ENCODE assay signal across 23 cellular contexts in the genomic region with DNA sequence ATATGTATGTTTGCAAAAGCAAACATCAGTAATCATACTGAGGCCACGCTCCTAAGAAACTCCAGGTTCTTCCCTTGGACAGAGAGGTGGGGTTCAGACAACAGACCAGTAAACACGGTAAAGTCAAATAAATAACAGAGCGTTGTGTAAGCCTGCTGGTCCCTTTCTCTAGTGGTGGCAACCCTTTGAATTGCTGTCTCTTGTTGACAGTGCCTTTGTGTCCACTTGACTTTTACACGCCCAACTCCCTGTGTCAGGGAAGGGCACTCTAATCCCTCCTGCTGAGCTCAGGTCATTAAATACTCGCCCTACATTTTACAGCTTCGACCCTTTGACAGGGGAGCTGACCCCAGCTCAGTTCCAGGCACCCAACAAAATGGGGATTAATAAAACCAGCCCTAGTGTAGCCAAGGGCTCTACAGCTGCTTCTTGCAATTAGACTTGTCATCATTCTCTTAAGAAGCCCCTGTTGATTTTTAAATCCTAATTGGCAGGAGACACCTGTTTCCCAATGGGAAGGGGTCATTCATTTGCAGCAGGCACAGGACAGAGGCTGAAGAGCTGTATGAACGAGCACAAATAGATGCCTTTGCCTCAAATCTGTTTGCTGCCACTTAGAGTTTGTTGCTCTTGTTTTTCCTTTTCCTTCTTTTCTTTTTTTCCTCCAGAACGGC.
DNase-seq lines count a peak whose midpoint lies in the region; ATAC-seq and TF ChIP-seq lines count a peak whose summit lies in the region.
"Had no signal": no experiment of that assay in that cellular context is flagged by ENCODE, and none has a peak within 500 bp of the region (broad histone marks: within the 10 kb centered on the region; RNA-seq: fewer than 3 reads in every experiment).

No MANE protein-coding gene starts in this region.

- H4K20me1 ChIP-seq in neural progenitor cell (ENCODE audit: low read depth), result no peaks in the 10 kb centered on the region

- H3K4me1 ChIP-seq in neural progenitor cell, result peaks cover 52% of the 10 kb centered on the region
- H3K4me1 ChIP-seq: foreskin keratinocyte, vagina had no signal

- CTCF ChIA-PET in WTC11 (lab: Charles Lee), result interaction anchor here (0.7 to 1.4 kb wide), 5 partner anchors 95 to 719 kb away, joined by 3 to 5 read pairs (median 3); no protein-coding TSS in a partner anchor

- peak; percentile 44 for DNase-seq in DMS53 treated with DMSO at 0.1 percent for 48 hours (lab: John Stamatoyannopoulos, UW; ENCODE audit: unreplicated experiment)
- peak; percentile 47 for DNase-seq in NCI-H1092 treated with DMSO at 0.1 percent for 48 hours (lab: John Stamatoyannopoulos, UW)
- no peak for DNase-seq in WTC11 (ENCODE audit: low spot score)
- DNase-seq in neural progenitor cell (ENCODE audit: low spot score), result peak; percentile 93
- no peak for DNase-seq in mucosa of gallbladder (ENCODE audit: low spot score)
- DNase-seq: activated CD4-positive, alpha-beta T cell treated with anti-CD3 and anti-CD28 coated beads for 48 hours; activated naive CD8-positive, alpha-beta T cell treated with anti-CD3 and anti-CD28 coated beads for 36 hours; dorsolateral prefrontal cortex; erythroblast; foreskin keratinocyte; GDM1; NCI-H1694 treated with DMSO at 0.1 percent for 48 hours; NCI-H226; stimulated activated CD4-positive, alpha-beta T cell treated with anti-CD3 and anti-CD28 coated beads, Interleukin-2, amount 100 ng/mL, for 48 hours; stimulated activated naive B cell treated with anti-CD40 and anti-IgM and Interleukin-4, amounts not matched to agents 10 μg/mL and 1 μg/mL and 100 μg/mL, for 72 hours had no signal

- H3K27ac Mint-ChIP-seq in WTC11 (no peak overlapping the region), neural progenitor cell (no peak overlapping the region)
- H3K27ac Mint-ChIP-seq: activated naive CD8-positive, alpha-beta T cell treated with anti-CD3 and anti-CD28 coated beads for 36 hours; stimulated activated naive B cell treated with anti-CD40 and anti-IgM and Interleukin-4, amounts not matched to agents 10 μg/mL and 1 μg/mL and 100 μg/mL, for 72 hours; T-helper 1 cell treated with Interleukin-12 subunit alpha and Interleukin-12 subunit beta and Interleukin-4 antibody, amounts not matched to agents 30 μg/mL and 1 μg/mL, for 36 hours had no signal

- H3K27me3 ChIP-seq in neural progenitor cell, result no peaks in the 10 kb centered on the region
- H3K27me3 ChIP-seq: neutrophil, vagina had no signal

- peak overlapping the region; percentile 73 for H3K4me2 ChIP-seq in neural progenitor cell

- H3K4me3 Mint-ChIP-seq in WTC11 (no peak overlapping the region), neural progenitor cell (no peak overlapping the region)
- H3K4me3 Mint-ChIP-seq: activated naive CD8-positive, alpha-beta T cell treated with anti-CD3 and anti-CD28 coated beads for 36 hours; CD14-positive monocyte; central memory CD8-positive, alpha-beta T cell; stimulated activated naive B cell treated with anti-CD40 and anti-IgM and Interleukin-4, amounts not matched to agents 10 μg/mL and 1 μg/mL and 100 μg/mL, for 72 hours; T-helper 1 cell treated with Interleukin-12 subunit alpha and Interleukin-12 subunit beta and Interleukin-4 antibody, amounts not matched to agents 30 μg/mL and 1 μg/mL, for 36 hours had no signal

- no peak for TF ChIP-seq CTCF in WTC11 (IDR thresholded peaks at IDR 0.05)
- TF ChIP-seq CTCF in neural progenitor cell (IDR thresholded peaks at IDR 0.05), result no peak

- peak overlapping the region; percentile 29 for H3K4me3 ChIP-seq in neural progenitor cell
- H3K4me3 ChIP-seq: dorsolateral prefrontal cortex, vagina had no signal

- H3K9ac ChIP-seq in neural progenitor cell, result no peak overlapping the region

- no peak overlapping the region for H2AFZ ChIP-seq in neural progenitor cell (replicated peaks)

- no peaks in the 10 kb centered on the region for H3K36me3 ChIP-seq in neural progenitor cell
- H3K36me3 ChIP-seq: neutrophil, vagina had no signal

- peaks cover 37% of the 10 kb centered on the region for H3F3A ChIP-seq in neural progenitor cell (ENCODE audit: low read depth)

- peaks cover 25% of the 10 kb centered on the region for H3K4me1 Mint-ChIP-seq in WTC11
- H3K4me1 Mint-ChIP-seq in neural progenitor cell, result peaks cover 39% of the 10 kb centered on the region
- H3K4me1 Mint-ChIP-seq: activated naive CD8-positive, alpha-beta T cell treated with anti-CD3 and anti-CD28 coated beads for 36 hours; CD14-positive monocyte; central memory CD8-positive, alpha-beta T cell had no signal

- H3K27me3 Mint-ChIP-seq in WTC11 (ENCODE audit: low read depth) (no peaks in the 10 kb centered on the region), neural progenitor cell (ENCODE audit: insufficient read depth, low read depth) (peaks cover 31% of the 10 kb centered on the region)

- ATAC-seq in WTC11 (peak; percentile 14), GM18520 (IDR thresholded peaks at IDR 0.05; ENCODE audit: unreplicated experiment) (no peak), HG03520 (IDR thresholded peaks at IDR 0.05; ENCODE audit: unreplicated experiment) (no peak), HG02973 (IDR thresholded peaks at IDR 0.05; ENCODE audit: unreplicated experiment) (no peak)
- ATAC-seq: foreskin keratinocyte had no signal

- POLR2A ChIA-PET in WTC11 (lab: Charles Lee), result no interaction called here

- H3K9me3 Mint-ChIP-seq in WTC11 (no peaks in the 10 kb centered on the region), neural progenitor cell (no peaks in the 10 kb centered on the region)
- H3K9me3 Mint-ChIP-seq: activated naive CD8-positive, alpha-beta T cell treated with anti-CD3 and anti-CD28 coated beads for 36 hours; CD14-positive monocyte; central memory CD8-positive, alpha-beta T cell; stimulated activated naive B cell treated with anti-CD40 and anti-IgM and Interleukin-4, amounts not matched to agents 10 μg/mL and 1 μg/mL and 100 μg/mL, for 72 hours; T-helper 1 cell treated with Interleukin-12 subunit alpha and Interleukin-12 subunit beta and Interleukin-4 antibody, amounts not matched to agents 30 μg/mL and 1 μg/mL, for 36 hours had no signal

- no peaks in the 10 kb centered on the region for H3K9me3 ChIP-seq in neural progenitor cell (ENCODE audit: low read depth)
- H3K9me3 ChIP-seq: neutrophil, vagina had no signal

- peak overlapping the region; percentile 95 for H3K27ac ChIP-seq in neural progenitor cell
- H3K27ac ChIP-seq: dorsolateral prefrontal cortex, foreskin keratinocyte, neutrophil, vagina had no signal

- no peaks in the 10 kb centered on the region for H3K36me3 Mint-ChIP-seq in WTC11
- no peaks in the 10 kb centered on the region for H3K36me3 Mint-ChIP-seq in neural progenitor cell
- H3K36me3 Mint-ChIP-seq: activated naive CD8-positive, alpha-beta T cell treated with anti-CD3 and anti-CD28 coated beads for 36 hours; CD14-positive monocyte; stimulated activated naive B cell treated with anti-CD40 and anti-IgM and Interleukin-4, amounts not matched to agents 10 μg/mL and 1 μg/mL and 100 μg/mL, for 72 hours had no signal

- no peaks in the 10 kb centered on the region for H3K79me2 ChIP-seq in neural progenitor cell (ENCODE audit: low read depth)

TF ChIP-seq in WTC11, 78 proteins besides CTCF, POLR2A, EP300 and RAD21 (continues in another document):
- TF ChIP-seq, protein P1, sequence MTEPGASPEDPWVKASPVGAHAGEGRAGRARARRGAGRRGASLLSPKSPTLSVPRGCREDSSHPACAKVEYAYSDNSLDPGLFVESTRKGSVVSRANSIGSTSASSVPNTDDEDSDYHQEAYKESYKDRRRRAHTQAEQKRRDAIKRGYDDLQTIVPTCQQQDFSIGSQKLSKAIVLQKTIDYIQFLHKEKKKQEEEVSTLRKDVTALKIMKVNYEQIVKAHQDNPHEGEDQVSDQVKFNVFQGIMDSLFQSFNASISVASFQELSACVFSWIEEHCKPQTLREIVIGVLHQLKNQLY (CRISPR knock-in tag; IDR thresholded peaks at IDR 0.05), result no peak
- TF ChIP-seq FOXP1 (CRISPR knock-in tag; IDR thresholded peaks at IDR 0.05; ENCODE audit: borderline replicate concordance) (no peak), SOX15 (CRISPR knock-in tag; IDR thresholded peaks at IDR 0.05) (no peak), FOXK1 (CRISPR knock-in tag; IDR thresholded peaks at IDR 0.05) (no peak), GABPB1 (CRISPR knock-in tag; IDR thresholded peaks at IDR 0.05) (no peak)
- TF ChIP-seq, protein P2, sequence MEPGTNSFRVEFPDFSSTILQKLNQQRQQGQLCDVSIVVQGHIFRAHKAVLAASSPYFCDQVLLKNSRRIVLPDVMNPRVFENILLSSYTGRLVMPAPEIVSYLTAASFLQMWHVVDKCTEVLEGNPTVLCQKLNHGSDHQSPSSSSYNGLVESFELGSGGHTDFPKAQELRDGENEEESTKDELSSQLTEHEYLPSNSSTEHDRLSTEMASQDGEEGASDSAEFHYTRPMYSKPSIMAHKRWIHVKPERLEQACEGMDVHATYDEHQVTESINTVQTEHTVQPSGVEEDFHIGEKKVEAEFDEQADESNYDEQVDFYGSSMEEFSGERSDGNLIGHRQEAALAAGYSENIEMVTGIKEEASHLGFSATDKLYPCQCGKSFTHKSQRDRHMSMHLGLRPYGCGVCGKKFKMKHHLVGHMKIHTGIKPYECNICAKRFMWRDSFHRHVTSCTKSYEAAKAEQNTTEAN (CRISPR knock-in tag; IDR thresholded peaks at IDR 0.05), result no peak
- TF ChIP-seq, protein P3, sequence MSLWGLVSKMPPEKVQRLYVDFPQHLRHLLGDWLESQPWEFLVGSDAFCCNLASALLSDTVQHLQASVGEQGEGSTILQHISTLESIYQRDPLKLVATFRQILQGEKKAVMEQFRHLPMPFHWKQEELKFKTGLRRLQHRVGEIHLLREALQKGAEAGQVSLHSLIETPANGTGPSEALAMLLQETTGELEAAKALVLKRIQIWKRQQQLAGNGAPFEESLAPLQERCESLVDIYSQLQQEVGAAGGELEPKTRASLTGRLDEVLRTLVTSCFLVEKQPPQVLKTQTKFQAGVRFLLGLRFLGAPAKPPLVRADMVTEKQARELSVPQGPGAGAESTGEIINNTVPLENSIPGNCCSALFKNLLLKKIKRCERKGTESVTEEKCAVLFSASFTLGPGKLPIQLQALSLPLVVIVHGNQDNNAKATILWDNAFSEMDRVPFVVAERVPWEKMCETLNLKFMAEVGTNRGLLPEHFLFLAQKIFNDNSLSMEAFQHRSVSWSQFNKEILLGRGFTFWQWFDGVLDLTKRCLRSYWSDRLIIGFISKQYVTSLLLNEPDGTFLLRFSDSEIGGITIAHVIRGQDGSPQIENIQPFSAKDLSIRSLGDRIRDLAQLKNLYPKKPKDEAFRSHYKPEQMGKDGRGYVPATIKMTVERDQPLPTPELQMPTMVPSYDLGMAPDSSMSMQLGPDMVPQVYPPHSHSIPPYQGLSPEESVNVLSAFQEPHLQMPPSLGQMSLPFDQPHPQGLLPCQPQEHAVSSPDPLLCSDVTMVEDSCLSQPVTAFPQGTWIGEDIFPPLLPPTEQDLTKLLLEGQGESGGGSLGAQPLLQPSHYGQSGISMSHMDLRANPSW (CRISPR knock-in tag; conservative IDR thresholded peaks at IDR 0.05; ENCODE audit: low read depth), result no peak
- TF ChIP-seq, protein P4, sequence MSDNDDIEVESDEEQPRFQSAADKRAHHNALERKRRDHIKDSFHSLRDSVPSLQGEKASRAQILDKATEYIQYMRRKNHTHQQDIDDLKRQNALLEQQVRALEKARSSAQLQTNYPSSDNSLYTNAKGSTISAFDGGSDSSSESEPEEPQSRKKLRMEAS (CRISPR knock-in tag; IDR thresholded peaks at IDR 0.05), result no peak

Comparison
In these comparisons a context has a peak if more than half of its experiments do, and no peak if none do; other contexts are left out.
1. DNase-seq: peak in DMS53 treated with DMSO at 0.1 percent for 48 hours (single experiment), NCI-H1092 treated with DMSO at 0.1 percent for 48 hours (single experiment) and neural progenitor cell (single experiment); none in WTC11 (single experiment) and mucosa of gallbladder (single experiment).